9 cellular contexts compared by ENCODE assay signal in the genomic region with DNA sequence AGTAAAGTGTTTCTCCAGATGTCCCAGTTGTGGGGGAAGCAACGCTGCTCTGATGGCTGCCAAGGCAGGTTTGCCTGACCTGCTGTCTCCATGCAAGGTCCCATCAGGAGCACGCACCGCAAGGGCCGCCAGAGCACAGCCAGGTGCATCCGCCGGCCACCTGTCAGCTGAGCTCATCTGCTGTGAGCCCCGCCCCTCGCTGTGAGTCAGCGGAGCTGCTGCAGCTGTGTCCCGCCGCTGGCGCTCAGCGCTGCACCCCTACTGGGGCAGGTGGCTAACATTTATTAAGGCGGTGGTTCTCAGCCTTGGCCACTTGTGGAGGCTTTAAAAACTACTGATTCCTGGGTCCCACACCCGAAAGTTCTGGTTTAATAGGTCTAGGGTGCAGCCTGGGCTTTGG.
A peak's percentile ranks its signal among the peaks of the same experiment; 100 is the strongest.
DNase-seq lines count a peak whose midpoint lies in the region; ATAC-seq and TF ChIP-seq lines count a peak whose summit lies in the region.
"Had no signal": no experiment of that assay in that cellular context is flagged by ENCODE, and none has a peak within 500 bp of the region (broad histone marks: within the 10 kb centered on the region; RNA-seq: fewer than 3 reads in every experiment).

No MANE protein-coding gene starts in this region.

- intact Hi-C loops in right cardiac atrium (cut with DNase I) (loop anchor here in 1 of 4 donors (10.0 kb wide), 1 partner anchor 398 kb away; no protein-coding TSS in a partner anchor), spleen (cut with DNase I; ENCODE audit: low total_unique reads) (no loop called here)

- no peak overlapping the region for H3K27ac ChIP-seq in right cardiac atrium (ENCODE audit: low read length)
- H3K27ac ChIP-seq in right atrium auricular region, result no peak overlapping the region
- H3K27ac ChIP-seq in spleen, result no peak overlapping the region
- H3K27ac ChIP-seq: C4-2B had no signal

- WGBS in right cardiac atrium, result 56% methylated on average over 15 of the region's 15 CpGs
- WGBS in spleen, 5 donors, result 53 to 66% (median 61%) methylated on average over 12 to 15 of the region's 15 CpGs

- H3K27me3 ChIP-seq in right cardiac atrium (ENCODE audit: control insufficient read depth, insufficient read depth) (no peaks in the 10 kb centered on the region), right atrium auricular region (no peaks in the 10 kb centered on the region), spleen (replicated peaks in 1 of 7) (no peaks in the 10 kb centered on the region)

- no peaks in the 10 kb centered on the region for H3K36me3 ChIP-seq in right atrium auricular region
- H3K36me3 ChIP-seq in spleen, result peaks cover 0 to 27% (median 0%) of the 10 kb centered on the region in 6 donors

- no peak for TF ChIP-seq POLR2A in spleen (IDR thresholded peaks at IDR 0.05)

- H3K4me3 ChIP-seq in right cardiac atrium (ENCODE audit: low read length), result no peak overlapping the region
- H3K4me3 ChIP-seq in right atrium auricular region, result no peak overlapping the region
- no peak overlapping the region for H3K4me3 ChIP-seq in epithelial cell of esophagus (ENCODE audit: low read length)
- no peak overlapping the region for H3K4me3 ChIP-seq in spleen

- H3K4me1 ChIP-seq in right cardiac atrium (ENCODE audit: control insufficient read depth, insufficient read depth, low read length) (no peaks in the 10 kb centered on the region), right atrium auricular region (peaks cover 0 to 5% of the 10 kb centered on the region in 2 donors), spleen (peaks cover 0 to 8% (median 0%) of the 10 kb centered on the region in 6 donors)

- TF ChIP-seq CTCF in right atrium auricular region (IDR thresholded peaks at IDR 0.05), result no peak
- TF ChIP-seq CTCF in epithelial cell of esophagus (IDR thresholded peaks at IDR 0.05; ENCODE audit: insufficient read depth, low read depth, low read length, missing control alignments), result peak; percentile 20
- TF ChIP-seq CTCF in spleen (IDR thresholded peaks at IDR 0.05 in 8 of 11, conservative IDR thresholded peaks at IDR 0.05 in 3 of 11), result no peak
- no peak for TF ChIP-seq CTCF in omental fat pad (IDR thresholded peaks at IDR 0.05)

- H3K9me3 ChIP-seq in right cardiac atrium (ENCODE audit: control insufficient read depth, low read length), result no peaks in the 10 kb centered on the region
- H3K9me3 ChIP-seq in right atrium auricular region, result no peaks in the 10 kb centered on the region
- no peaks in the 10 kb centered on the region for H3K9me3 ChIP-seq in spleen

- peak in 2 of 3 donors; percentile 41 to 63 for DNase-seq in right cardiac atrium
- DNase-seq in right atrium auricular region (ENCODE audit: low spot score), result no peak
- peak; percentile 79 for DNase-seq in NCI-H1092 (lab: John Stamatoyannopoulos, UW)
- DNase-seq in activated CD4-positive, alpha-beta T cell treated with anti-CD3 and anti-CD28 coated beads for 1 hour, result peak; percentile 11
- peak; percentile 87 for DNase-seq in epithelial cell of esophagus (ENCODE audit: low read depth)
- DNase-seq in spleen, result peak; percentile 93
- no peak for DNase-seq in omental fat pad (ENCODE audit: low spot score)
- DNase-seq in NOMO-1 (lab: John Stamatoyannopoulos, UW; ENCODE audit: unreplicated experiment in 2 of 2), result no peak

- ATAC-seq in right cardiac atrium (no peak), omental fat pad (ENCODE audit: low FRiP score) (no peak)

Comparison
In these comparisons a context has a peak if more than half of its experiments do, and no peak if none do; other contexts are left out.
1. DNase-seq: peak in right cardiac atrium (2 of 3), NCI-H1092 (single experiment), activated CD4-positive, alpha-beta T cell treated with anti-CD3 and anti-CD28 coated beads for 1 hour (single experiment), epithelial cell of esophagus (single experiment) and spleen (single experiment); none in right atrium auricular region (single experiment), omental fat pad (single experiment) and NOMO-1 (0 of 2).